17 cellular contexts compared by ENCODE assay signal in the genomic region with DNA sequence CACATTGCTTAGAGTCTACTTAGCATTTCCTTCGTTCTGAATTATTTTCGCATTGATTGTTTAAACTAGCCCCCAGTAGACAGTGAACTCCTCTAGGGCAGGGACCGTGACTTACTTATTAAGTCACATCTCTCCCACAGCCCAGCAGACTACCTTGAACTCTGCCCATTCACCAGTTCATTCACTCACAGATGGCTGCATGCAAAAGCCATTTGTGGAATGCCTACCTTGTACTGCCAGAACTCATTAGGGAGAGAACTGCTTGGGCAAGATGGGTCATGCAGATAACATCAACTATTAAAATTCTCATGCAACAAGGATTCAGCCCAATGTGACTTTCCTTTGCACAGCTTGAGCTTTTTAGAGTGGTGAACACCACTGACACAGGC.
A peak's percentile ranks its signal among the peaks of the same experiment; 100 is the strongest.
DNase-seq lines count a peak whose midpoint lies in the region; ATAC-seq and TF ChIP-seq lines count a peak whose summit lies in the region.
"Had no signal": no experiment of that assay in that cellular context is flagged by ENCODE, and none has a peak within 500 bp of the region (broad histone marks: within the 10 kb centered on the region; RNA-seq: fewer than 3 reads in every experiment).

No MANE protein-coding gene starts in this region.

- H3K4me1 Mint-ChIP-seq in glutamatergic neuron (ENCODE audit: low read depth, unreplicated experiment): peaks cover 4% of the 10 kb centered on the region

- H3K9ac ChIP-seq in skeletal muscle satellite cell (ENCODE audit: low read depth, low read length): peak overlapping the region; percentile 5

- H3K4me3 ChIP-seq in RWPE2 (ENCODE audit: severe bottlenecking): no peak overlapping the region
- H3K4me3 ChIP-seq in fibroblast of villous mesenchyme (ENCODE audit: low read depth, low read length): no peak overlapping the region
- no peak overlapping the region for H3K4me3 ChIP-seq in skeletal muscle satellite cell (ENCODE audit: low read length)
- no peak overlapping the region for H3K4me3 ChIP-seq in gastrocnemius medialis
- H3K4me3 ChIP-seq: upper lobe of left lung had no signal

- peak; percentile 57 for ATAC-seq in RWPE2 (ENCODE audit: low read depth)
- ATAC-seq in gastrocnemius medialis: no peak

- H3K9me3 ChIP-seq in RWPE2 (ENCODE audit: severe bottlenecking) (no peaks in the 10 kb centered on the region), skeletal muscle satellite cell (replicated peaks; ENCODE audit: low read length) (no peaks in the 10 kb centered on the region), gastrocnemius medialis (no peaks in the 10 kb centered on the region)
- H3K9me3 ChIP-seq: upper lobe of left lung had no signal

- H3K36me3 Mint-ChIP-seq in glutamatergic neuron (ENCODE audit: unreplicated experiment): no peaks in the 10 kb centered on the region
- H3K36me3 Mint-ChIP-seq: activated naive CD8-positive, alpha-beta T cell treated with anti-CD3 and anti-CD28 coated beads for 36 hours had no signal

- peaks cover 3% of the 10 kb centered on the region for H3K27me3 Mint-ChIP-seq in glutamatergic neuron (ENCODE audit: unreplicated experiment)
- H3K27me3 Mint-ChIP-seq: activated naive CD8-positive, alpha-beta T cell treated with anti-CD3 and anti-CD28 coated beads for 36 hours; dendritic cell treated with granulocyte-macrophage colony-stimulating factor and Interleukin-4, amounts not matched to agents 40 ng/mL and 50 ng/mL, for 4 days had no signal

- in situ Hi-C loops in gastrocnemius medialis (cut with MboI; ENCODE audit: low sequenced_read_pairs in 4 of 4): loop anchor here in 3 of 4 donors (25.0 kb wide), 3 partner anchors 751 to 1251 kb away; no protein-coding TSS in a partner anchor

- no peaks in the 10 kb centered on the region for H3K36me3 ChIP-seq in RWPE2 (ENCODE audit: low read depth)
- no peaks in the 10 kb centered on the region for H3K36me3 ChIP-seq in skeletal muscle satellite cell (ENCODE audit: insufficient read depth, low read length)
- H3K36me3 ChIP-seq in gastrocnemius medialis: no peaks in the 10 kb centered on the region
- H3K36me3 ChIP-seq: upper lobe of left lung had no signal

- peak overlapping the region; percentile 0 for H3K4me2 ChIP-seq in skeletal muscle satellite cell (ENCODE audit: low read length)

- H3K27me3 ChIP-seq in RWPE2 (ENCODE audit: insufficient read depth, poor library complexity, severe bottlenecking) (no peaks in the 10 kb centered on the region), skeletal muscle satellite cell (ENCODE audit: control insufficient read depth, insufficient read depth, low read length) (no peaks in the 10 kb centered on the region), gastrocnemius medialis (no peaks in the 10 kb centered on the region)
- H3K27me3 ChIP-seq: upper lobe of left lung had no signal

- H3K4me3 Mint-ChIP-seq in glutamatergic neuron (ENCODE audit: unreplicated experiment): no peak overlapping the region
- H3K4me3 Mint-ChIP-seq: activated naive CD8-positive, alpha-beta T cell treated with anti-CD3 and anti-CD28 coated beads for 36 hours; dendritic cell treated with granulocyte-macrophage colony-stimulating factor and Interleukin-4, amounts not matched to agents 40 ng/mL and 50 ng/mL, for 4 days; nephron had no signal

- intact Hi-C loops in gastrocnemius medialis (cut with DNase I; ENCODE audit: low total_unique reads): no loop called here

- peaks cover 22% of the 10 kb centered on the region for H3K4me1 ChIP-seq in RWPE2 (ENCODE audit: insufficient read depth, poor library complexity, severe bottlenecking)
- H3K4me1 ChIP-seq in skeletal muscle satellite cell (ENCODE audit: control insufficient read depth, insufficient read depth, low read length): peaks cover 47% of the 10 kb centered on the region
- H3K4me1 ChIP-seq in gastrocnemius medialis: no peaks in the 10 kb centered on the region

- TF ChIP-seq CTCF in RWPE2 (IDR thresholded peaks at IDR 0.05; ENCODE audit: poor library complexity, severe bottlenecking) (no peak), fibroblast of villous mesenchyme (IDR thresholded peaks at IDR 0.05; ENCODE audit: insufficient read depth, low read depth, low read length) (no peak), gastrocnemius medialis (IDR thresholded peaks at IDR 0.05 in 4 of 5, conservative IDR thresholded peaks at IDR 0.05 in 1 of 5) (no peak), glutamatergic neuron (IDR thresholded peaks at IDR 0.05; ENCODE audit: partially characterized antibody, unreplicated experiment) (no peak)

- no peak for TF ChIP-seq POLR2A in gastrocnemius medialis (IDR thresholded peaks at IDR 0.05)

- DNase-seq in NCI-H1105 treated with DMSO at 0.1 percent for 48 hours (lab: John Stamatoyannopoulos, UW): peak; percentile 14
- DNase-seq in NCI-H1105 (lab: John Stamatoyannopoulos, UW): no peak
- no peak for DNase-seq in RWPE2 (ENCODE audit: low spot score)
- DNase-seq in fibroblast of villous mesenchyme (ENCODE audit: low read depth): peak; percentile 42
- no peak for DNase-seq in NCI-H510A treated with DMSO at 0.1 percent for 48 hours (lab: John Stamatoyannopoulos, UW)
- DNase-seq in gastrocnemius medialis: no peak
- DNase-seq in glutamatergic neuron: no peak
- DNase-seq: activated naive CD8-positive, alpha-beta T cell treated with anti-CD3 and anti-CD28 coated beads for 36 hours; DMS53; foreskin melanocyte; NCI-H226; RPMI8226; upper lobe of left lung had no signal

- peak overlapping the region; percentile 28 for H3K27ac ChIP-seq in RWPE2 (ENCODE audit: poor library complexity, severe bottlenecking)
- H3K27ac ChIP-seq in gastrocnemius medialis: no peak overlapping the region
- H3K27ac ChIP-seq: 22Rv1, upper lobe of left lung had no signal

- H3K9me3 Mint-ChIP-seq in glutamatergic neuron (ENCODE audit: unreplicated experiment): peaks cover 6% of the 10 kb centered on the region

- H3K27ac Mint-ChIP-seq in glutamatergic neuron (ENCODE audit: unreplicated experiment): no peak overlapping the region
- H3K27ac Mint-ChIP-seq: activated naive CD8-positive, alpha-beta T cell treated with anti-CD3 and anti-CD28 coated beads for 36 hours; dendritic cell treated with granulocyte-macrophage colony-stimulating factor and Interleukin-4, amounts not matched to agents 40 ng/mL and 50 ng/mL, for 4 days had no signal

Comparison
In these comparisons a context has a peak if more than half of its experiments do, and no peak if none do; other contexts are left out.
1. DNase-seq: peak in NCI-H1105 treated with DMSO at 0.1 percent for 48 hours (single experiment) and fibroblast of villous mesenchyme (single experiment); none in NCI-H1105 (single experiment), RWPE2 (single experiment), NCI-H510A treated with DMSO at 0.1 percent for 48 hours (single experiment), gastrocnemius medialis (0 of 2) and glutamatergic neuron (single experiment).